9 cellular contexts compared by ENCODE assay signal in the genomic region with DNA sequence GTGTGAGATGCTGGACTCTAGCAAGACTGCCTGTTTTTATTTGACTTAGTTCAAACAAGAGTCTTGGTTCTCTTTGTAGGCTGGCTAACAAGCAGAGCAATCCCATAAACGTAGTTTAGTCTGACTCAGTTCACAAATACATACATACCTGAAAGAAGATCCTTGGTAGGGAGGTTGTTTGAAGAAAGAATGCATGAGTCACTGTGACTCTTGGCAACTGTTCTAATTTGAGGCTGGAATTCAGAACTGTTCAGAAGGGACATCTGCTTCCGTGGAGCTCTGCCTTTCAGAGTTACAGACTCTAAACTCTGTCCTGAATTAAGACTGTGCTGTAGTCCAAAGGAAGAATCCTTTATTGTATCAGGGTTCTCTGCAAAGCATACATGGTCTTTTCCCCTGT. TPM values are rescaled to one million over a fixed set of nuclear protein-coding genes. Genes with fewer than 3 reads are reported as not detected.
DNase-seq lines count a peak whose midpoint lies in the region; ATAC-seq and TF ChIP-seq lines count a peak whose summit lies in the region.
"Had no signal": no experiment of that assay in that cellular context is flagged by ENCODE, and none has a peak within 500 bp of the region (broad histone marks: within the 10 kb centered on the region; RNA-seq: fewer than 3 reads in every experiment).

No MANE protein-coding gene starts in this region.

- H3K4me1 Mint-ChIP-seq in activated T-cell treated with anti-CD3 and anti-CD28 coated beads, Interleukin-2, amount 50 U/mL, for 4 hours (ENCODE audit: low read depth) = no peaks in the 10 kb centered on the region
- no peaks in the 10 kb centered on the region for H3K4me1 Mint-ChIP-seq in activated CD8-positive, alpha-beta memory T cell treated with anti-CD3 and anti-CD28 coated beads, Interleukin-2, amount 10 ng/mL, durations not matched to agents 7 days and 5 days

- H3K4me3 Mint-ChIP-seq in activated T-cell treated with anti-CD3 and anti-CD28 coated beads, Interleukin-2, amount 50 U/mL, for 4 hours = no peak overlapping the region
- no peak overlapping the region for H3K4me3 Mint-ChIP-seq in activated CD8-positive, alpha-beta memory T cell treated with anti-CD3 and anti-CD28 coated beads, Interleukin-2, amount 10 ng/mL, durations not matched to agents 7 days and 5 days
- H3K4me3 Mint-ChIP-seq: activated naive CD8-positive, alpha-beta T cell had no signal

- DNase-seq in GM04504 (ENCODE audit: low read depth) = peak; percentile 88
- DNase-seq in glomerular endothelial cell (ENCODE audit: extremely low read depth, low read depth, low spot score) = peak; percentile 68
- peak; percentile 5 for DNase-seq in putamen (ENCODE audit: low spot score)
- DNase-seq in activated T-cell treated with anti-CD3 and anti-CD28 coated beads, Interleukin-2, amount 50 U/mL, for 4 hours = no peak
- no peak for DNase-seq in activated CD8-positive, alpha-beta memory T cell treated with anti-CD3 and anti-CD28 coated beads, Interleukin-2, amount 10 ng/mL, durations not matched to agents 7 days and 5 days
- DNase-seq in Kasumi-1 (lab: John Stamatoyannopoulos, UW) = no peak

- H3K27ac Mint-ChIP-seq in activated CD8-positive, alpha-beta memory T cell treated with anti-CD3 and anti-CD28 coated beads, Interleukin-2, amount 10 ng/mL, durations not matched to agents 7 days and 5 days = no peak overlapping the region
- H3K27ac Mint-ChIP-seq: activated naive CD8-positive, alpha-beta T cell had no signal

- H3K36me3 Mint-ChIP-seq in activated T-cell treated with anti-CD3 and anti-CD28 coated beads, Interleukin-2, amount 50 U/mL, for 4 hours (ENCODE audit: insufficient read depth) = peaks cover 32% of the 10 kb centered on the region
- peaks cover 14% of the 10 kb centered on the region for H3K36me3 Mint-ChIP-seq in activated CD8-positive, alpha-beta memory T cell treated with anti-CD3 and anti-CD28 coated beads, Interleukin-2, amount 10 ng/mL, durations not matched to agents 7 days and 5 days

- peak; percentile 91 for ATAC-seq in SK-N-SH treated with all-trans-retinoic acid at 6 μM for 48 hours
- ATAC-seq in activated T-cell treated with anti-CD3 and anti-CD28 coated beads, Interleukin-2, amount 50 U/mL, for 4 hours = no peak
- ATAC-seq in activated CD8-positive, alpha-beta memory T cell treated with anti-CD3 and anti-CD28 coated beads, Interleukin-2, amount 10 ng/mL, durations not matched to agents 7 days and 5 days = no peak
- no peak for ATAC-seq in GM18505 (IDR thresholded peaks at IDR 0.05; ENCODE audit: unreplicated experiment)

- H3K9me3 Mint-ChIP-seq in activated T-cell treated with anti-CD3 and anti-CD28 coated beads, Interleukin-2, amount 50 U/mL, for 4 hours = no peaks in the 10 kb centered on the region
- no peaks in the 10 kb centered on the region for H3K9me3 Mint-ChIP-seq in activated CD8-positive, alpha-beta memory T cell treated with anti-CD3 and anti-CD28 coated beads, Interleukin-2, amount 10 ng/mL, durations not matched to agents 7 days and 5 days (ENCODE audit: low read depth)

- CTCF ChIA-PET in activated CD8-positive, alpha-beta memory T cell treated with anti-CD3 and anti-CD28 coated beads, Interleukin-2, amount 10 ng/mL, durations not matched to agents 7 days and 5 days (lab: Charles Lee) = no interaction called here

- no peak for TF ChIP-seq POLR2A in GM18505 (IDR thresholded peaks at IDR 0.05; ENCODE audit: borderline replicate concordance, extremely low read depth, insufficient read depth, insufficient read length)

- H3K27me3 Mint-ChIP-seq in activated T-cell treated with anti-CD3 and anti-CD28 coated beads, Interleukin-2, amount 50 U/mL, for 4 hours (ENCODE audit: low read depth) = no peaks in the 10 kb centered on the region
- H3K27me3 Mint-ChIP-seq in activated CD8-positive, alpha-beta memory T cell treated with anti-CD3 and anti-CD28 coated beads, Interleukin-2, amount 10 ng/mL, durations not matched to agents 7 days and 5 days = no peaks in the 10 kb centered on the region
- H3K27me3 Mint-ChIP-seq: activated naive CD8-positive, alpha-beta T cell had no signal

TF ChIP-seq in SK-N-SH treated with all-trans-retinoic acid at 6 μM for 48 hours, 23 proteins besides CTCF, POLR2A, EP300 and RAD21:
- TF ChIP-seq, protein P1, sequence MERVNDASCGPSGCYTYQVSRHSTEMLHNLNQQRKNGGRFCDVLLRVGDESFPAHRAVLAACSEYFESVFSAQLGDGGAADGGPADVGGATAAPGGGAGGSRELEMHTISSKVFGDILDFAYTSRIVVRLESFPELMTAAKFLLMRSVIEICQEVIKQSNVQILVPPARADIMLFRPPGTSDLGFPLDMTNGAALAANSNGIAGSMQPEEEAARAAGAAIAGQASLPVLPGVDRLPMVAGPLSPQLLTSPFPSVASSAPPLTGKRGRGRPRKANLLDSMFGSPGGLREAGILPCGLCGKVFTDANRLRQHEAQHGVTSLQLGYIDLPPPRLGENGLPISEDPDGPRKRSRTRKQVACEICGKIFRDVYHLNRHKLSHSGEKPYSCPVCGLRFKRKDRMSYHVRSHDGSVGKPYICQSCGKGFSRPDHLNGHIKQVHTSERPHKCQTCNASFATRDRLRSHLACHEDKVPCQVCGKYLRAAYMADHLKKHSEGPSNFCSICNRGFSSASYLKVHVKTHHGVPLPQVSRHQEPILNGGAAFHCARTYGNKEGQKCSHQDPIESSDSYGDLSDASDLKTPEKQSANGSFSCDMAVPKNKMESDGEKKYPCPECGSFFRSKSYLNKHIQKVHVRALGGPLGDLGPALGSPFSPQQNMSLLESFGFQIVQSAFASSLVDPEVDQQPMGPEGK (CRISPR knock-in tag; IDR thresholded peaks at IDR 0.05; ENCODE audit: borderline replicate concordance) = no peak
- TF ChIP-seq TCF4 (CRISPR knock-in tag; IDR thresholded peaks at IDR 0.05; ENCODE audit: borderline replicate concordance) (no peak), ZFP3 (CRISPR knock-in tag; IDR thresholded peaks at IDR 0.05) (no peak), ZFP30 (CRISPR knock-in tag; IDR thresholded peaks at IDR 0.05) (peak; percentile 79), SNAI2 (CRISPR knock-in tag; IDR thresholded peaks at IDR 0.05) (0 out of 2 replicates have a peak, but pooled peaks have one; percentile 21), ZC3H10 (CRISPR knock-in tag; IDR thresholded peaks at IDR 0.05) (peak; percentile 52; the same call in 1 of the 2 replicates), ZNF70 (CRISPR knock-in tag; IDR thresholded peaks at IDR 0.05) (no peak)

RNA-seq across cellular contexts. Expression of a gene that starts 32.2 kb away (rescaled TPM):
- total RNA-seq in glomerular endothelial cell = 10.2 and 20.4 TPM in 2 replicates
- 10 to 100 TPM; 28.9 to 32.4 (median 29.8) TPM for total RNA-seq in activated T-cell treated with anti-CD3 and anti-CD28 coated beads, Interleukin-2, amount 50 U/mL, for 4 hours
- total RNA-seq in activated CD8-positive, alpha-beta memory T cell treated with anti-CD3 and anti-CD28 coated beads, Interleukin-2, amount 10 ng/mL, durations not matched to agents 7 days and 5 days = 10 to 100 TPM; 40.2 to 47.1 TPM

RNA-seq across cellular contexts. Expression of a gene that starts 32.5 kb away (rescaled TPM):
- total RNA-seq in glomerular endothelial cell = 33.3 and 37.8 TPM in 2 replicates
- total RNA-seq in activated T-cell treated with anti-CD3 and anti-CD28 coated beads, Interleukin-2, amount 50 U/mL, for 4 hours = 10 to 100 TPM; 27.7 to 38.3 (median 30.4) TPM
- total RNA-seq in activated CD8-positive, alpha-beta memory T cell treated with anti-CD3 and anti-CD28 coated beads, Interleukin-2, amount 10 ng/mL, durations not matched to agents 7 days and 5 days = 10 to 100 TPM; 28.5 to 30.9 TPM

Comparison
In these comparisons a context has a peak if more than half of its experiments do, and no peak if none do; other contexts are left out.
1. DNase-seq: peak in GM04504 (single experiment), glomerular endothelial cell (single experiment) and putamen (single experiment); none in activated T-cell treated with anti-CD3 and anti-CD28 coated beads, Interleukin-2, amount 50 U/mL, for 4 hours (single experiment), activated CD8-positive, alpha-beta memory T cell treated with anti-CD3 and anti-CD28 coated beads, Interleukin-2, amount 10 ng/mL, durations not matched to agents 7 days and 5 days (single experiment) and Kasumi-1 (0 of 2).